15 cellular contexts compared by ENCODE assay signal in the genomic region with DNA sequence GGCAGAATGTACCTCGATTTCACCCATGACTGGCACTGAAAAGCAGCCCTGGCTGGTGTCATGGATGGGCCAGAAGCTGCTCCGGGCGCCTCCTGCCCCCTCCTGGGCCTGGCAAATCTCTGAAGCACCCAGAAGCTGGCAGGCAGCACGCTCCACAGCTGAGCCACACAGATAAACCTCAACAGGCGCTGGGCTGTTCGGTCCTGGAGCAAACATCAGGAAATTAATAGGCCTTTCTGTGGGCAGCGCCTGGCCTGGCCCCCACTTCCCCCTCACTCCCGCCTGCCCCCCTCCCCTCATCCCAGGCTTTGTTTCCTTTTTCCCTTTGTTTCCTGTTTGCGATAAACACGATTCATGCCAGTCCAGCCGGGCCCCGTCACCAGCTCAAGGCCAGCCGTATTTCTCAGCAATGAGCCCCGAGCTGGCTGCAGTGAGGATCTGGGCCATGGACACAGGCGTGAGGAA. TPM values are rescaled to one million over a fixed set of nuclear protein-coding genes. Genes with fewer than 3 reads are reported as not detected.
DNase-seq lines count a peak whose midpoint lies in the region; ATAC-seq and TF ChIP-seq lines count a peak whose summit lies in the region.
"Had no signal": no experiment of that assay in that cellular context is flagged by ENCODE, and none has a peak within 500 bp of the region (broad histone marks: within the 10 kb centered on the region; RNA-seq: fewer than 3 reads in every experiment).

No MANE protein-coding gene starts in this region.

- H3K27ac ChIP-seq in RWPE2 (ENCODE audit: poor library complexity, severe bottlenecking) (no peak overlapping the region), osteoblast (ENCODE audit: low read depth, low read length) (no peak overlapping the region)
- H3K27ac ChIP-seq: esophagus muscularis mucosa had no signal

- no peaks in the 10 kb centered on the region for H3K79me2 ChIP-seq in osteoblast (ENCODE audit: insufficient read depth, low read length)

- no peaks in the 10 kb centered on the region for H3K4me1 ChIP-seq in RWPE2 (ENCODE audit: insufficient read depth, poor library complexity, severe bottlenecking)
- no peaks in the 10 kb centered on the region for H3K4me1 ChIP-seq in osteoblast (ENCODE audit: insufficient read depth, low read length)
- H3K4me1 ChIP-seq: esophagus muscularis mucosa had no signal

- H3K4me3 ChIP-seq in RWPE2 (ENCODE audit: severe bottlenecking), result no peak overlapping the region
- H3K4me3 ChIP-seq in osteoblast (ENCODE audit: insufficient read depth, low read length), result no peak overlapping the region
- H3K4me3 ChIP-seq: esophagus muscularis mucosa had no signal

- 0 out of 3 replicates have a peak, but pooled peaks have one; percentile 34 for ATAC-seq in RWPE2 (ENCODE audit: low read depth)
- no peak for ATAC-seq in GM18861 (IDR thresholded peaks at IDR 0.05; ENCODE audit: unreplicated experiment)
- ATAC-seq in HG03442 (IDR thresholded peaks at IDR 0.05; ENCODE audit: unreplicated experiment), result no peak

- H3K27me3 ChIP-seq in RWPE2 (ENCODE audit: insufficient read depth, poor library complexity, severe bottlenecking), result peaks cover 12% of the 10 kb centered on the region
- H3K27me3 ChIP-seq in osteoblast (ENCODE audit: insufficient read depth, low read length), result peaks cover 8% of the 10 kb centered on the region

- H3K36me3 ChIP-seq in RWPE2 (ENCODE audit: low read depth) (no peaks in the 10 kb centered on the region), osteoblast (ENCODE audit: insufficient read depth, low read length) (no peaks in the 10 kb centered on the region)
- H3K36me3 ChIP-seq: esophagus muscularis mucosa had no signal

- H4K20me1 ChIP-seq in osteoblast (ENCODE audit: insufficient read depth, low read length), result no peaks in the 10 kb centered on the region

- TF ChIP-seq CTCF in RWPE2 (IDR thresholded peaks at IDR 0.05; ENCODE audit: poor library complexity, severe bottlenecking) (no peak), osteoblast (IDR thresholded peaks at IDR 0.05; ENCODE audit: extremely low read depth, low read depth, low read length) (no peak)

- H3K9me3 ChIP-seq in RWPE2 (ENCODE audit: severe bottlenecking) (no peaks in the 10 kb centered on the region), osteoblast (ENCODE audit: low read depth, low read length) (no peaks in the 10 kb centered on the region)
- H3K9me3 ChIP-seq: esophagus muscularis mucosa had no signal

- H2AFZ ChIP-seq in osteoblast (ENCODE audit: low read length), result no peak overlapping the region

- no peak overlapping the region for H3K4me2 ChIP-seq in osteoblast (ENCODE audit: insufficient read depth, low read length)

- DNase-seq in H4 (ENCODE audit: low spot score), result peak; percentile 33
- DNase-seq in RWPE2 (ENCODE audit: low spot score), result no peak
- peak; percentile 9 for DNase-seq in glomerular endothelial cell (ENCODE audit: extremely low read depth, low read depth, low spot score)
- peak; percentile 83 for DNase-seq in osteoblast (ENCODE audit: insufficient read length, low spot score, missing footprints)
- DNase-seq in NCI-H1436 (lab: John Stamatoyannopoulos, UW), result no peak
- DNase-seq in HCEC 1CT, result no peak
- DNase-seq: activated CD4-positive, CD25-positive, alpha-beta regulatory T cell; activated CD8-positive, alpha-beta memory T cell treated with anti-CD3 and anti-CD28 coated beads, Interleukin-2, amount 50 U/mL, for 48 hours; AML-193; mesenchymal stem cell; NCI-H187 treated with DMSO at 0.1 percent for 48 hours; stimulated activated naive CD4-positive, alpha-beta T cell had no signal

RNA-seq across cellular contexts. Expression of gene DISP3, which starts 20.1 kb away (rescaled TPM):
- total RNA-seq in H4 (2014; rRNA removed; shearing (Covaris generic)), result 0.27 and 0.31 TPM in 2 replicates
- total RNA-seq in glomerular endothelial cell (0.29 and 0.58 TPM in 2 replicates), osteoblast (under 0.01 TPM in 2 replicates)
- total RNA-seq: esophagus muscularis mucosa had no signal

Comparison
In these comparisons a context has a peak if more than half of its experiments do, and no peak if none do; other contexts are left out.
1. DNase-seq: peak in H4 (single experiment), glomerular endothelial cell (single experiment) and osteoblast (single experiment); none in RWPE2 (single experiment), NCI-H1436 (single experiment) and HCEC 1CT (single experiment).